Comparison of ENCODE assay signal across 11 cellular contexts in genomic region chr7:151313857-151314256, GRCh38. TPM values are rescaled to one million over a fixed set of nuclear protein-coding genes. Genes with fewer than 3 reads are reported as not detected.
A peak's percentile ranks its signal among the peaks of the same experiment; 100 is the strongest.
DNase-seq lines count a peak whose midpoint lies in the region; ATAC-seq and TF ChIP-seq lines count a peak whose summit lies in the region.
"Had no signal": no experiment of that assay in that cellular context is flagged by ENCODE, and none has a peak within 500 bp of the region (broad histone marks: within the 10 kb centered on the region; RNA-seq: fewer than 3 reads in every experiment).

No MANE protein-coding gene starts in this region.

- H3K27ac ChIP-seq in right atrium auricular region = no peak overlapping the region
- H3K27ac ChIP-seq: HL-60 had no signal

- peak overlapping the region; percentile 44 for H3K9ac ChIP-seq in adipocyte (ENCODE audit: low read length)

- H3K4me1 ChIP-seq in adipocyte (ENCODE audit: control insufficient read depth, insufficient read depth, low read length) (peaks cover 19% of the 10 kb centered on the region), right atrium auricular region (peaks cover 0 to 8% of the 10 kb centered on the region in 2 donors)

- H3K4me1 Mint-ChIP-seq in stimulated activated naive CD8-positive, alpha-beta T cell treated with anti-CD3 and anti-CD28 coated beads, Interleukin-15, amount 100 ng/mL, for 72 hours = peaks cover 8% of the 10 kb centered on the region
- no peaks in the 10 kb centered on the region for H3K4me1 Mint-ChIP-seq in stimulated activated memory B cell treated with anti-CD40 and anti-IgM and Interleukin-4, amounts not matched to agents 10 μg/mL and 1 μg/mL and 100 μg/mL, for 72 hours
- H3K4me1 Mint-ChIP-seq: neural crest cell had no signal

- peak; percentile 11 to 27 for DNase-seq in activated CD4-positive, alpha-beta T cell treated with anti-CD3 and anti-CD28 coated beads, Interleukin-2, amount 50 U/mL, for 48 hours
- DNase-seq in activated CD4-positive, alpha-beta T cell treated with anti-CD3 and anti-CD28 coated beads for 4 hours = no peak
- DNase-seq in adipocyte (ENCODE audit: low read depth) = peak; percentile 8
- DNase-seq in right atrium auricular region (ENCODE audit: low spot score) = peak; percentile 78
- DNase-seq in stimulated activated naive CD8-positive, alpha-beta T cell treated with anti-CD3 and anti-CD28 coated beads, Interleukin-15, amount 100 ng/mL, for 72 hours = no peak
- no peak for DNase-seq in CD1c-positive myeloid dendritic cell (ENCODE audit: extremely low spot score)
- no peak for DNase-seq in NCI-H82 (lab: John Stamatoyannopoulos, UW)
- DNase-seq: activated naive CD8-positive, alpha-beta T cell treated with anti-CD3 and anti-CD28 coated beads, Interleukin-2, amount 10 ng/mL, durations not matched to agents 7 days and 5 days had no signal

- H3K9me3 ChIP-seq in adipocyte (ENCODE audit: control insufficient read depth, low read length) = peaks cover 9% of the 10 kb centered on the region
- peaks cover 0 to 9% of the 10 kb centered on the region in 2 donors for H3K9me3 ChIP-seq in right atrium auricular region

- no peak for TF ChIP-seq CTCF in right atrium auricular region (IDR thresholded peaks at IDR 0.05)

- no peaks in the 10 kb centered on the region for H3K36me3 ChIP-seq in adipocyte (ENCODE audit: control insufficient read depth, insufficient read depth, low read length, severe bottlenecking)
- no peaks in the 10 kb centered on the region for H3K36me3 ChIP-seq in right atrium auricular region

- peaks cover 5% of the 10 kb centered on the region in 2 donors for H3K9me3 Mint-ChIP-seq in stimulated activated naive CD8-positive, alpha-beta T cell treated with anti-CD3 and anti-CD28 coated beads, Interleukin-15, amount 100 ng/mL, for 72 hours
- H3K9me3 Mint-ChIP-seq in stimulated activated memory B cell treated with anti-CD40 and anti-IgM and Interleukin-4, amounts not matched to agents 10 μg/mL and 1 μg/mL and 100 μg/mL, for 72 hours = peaks cover 4% of the 10 kb centered on the region

- no peak overlapping the region for H3K27ac Mint-ChIP-seq in stimulated activated naive CD8-positive, alpha-beta T cell treated with anti-CD3 and anti-CD28 coated beads, Interleukin-15, amount 100 ng/mL, for 72 hours
- H3K27ac Mint-ChIP-seq in stimulated activated memory B cell treated with anti-CD40 and anti-IgM and Interleukin-4, amounts not matched to agents 10 μg/mL and 1 μg/mL and 100 μg/mL, for 72 hours = no peak overlapping the region

- no peak overlapping the region for H3K4me3 Mint-ChIP-seq in stimulated activated naive CD8-positive, alpha-beta T cell treated with anti-CD3 and anti-CD28 coated beads, Interleukin-15, amount 100 ng/mL, for 72 hours
- no peak overlapping the region for H3K4me3 Mint-ChIP-seq in stimulated activated memory B cell treated with anti-CD40 and anti-IgM and Interleukin-4, amounts not matched to agents 10 μg/mL and 1 μg/mL and 100 μg/mL, for 72 hours
- H3K4me3 Mint-ChIP-seq: neural crest cell had no signal

- ATAC-seq in stimulated activated naive CD8-positive, alpha-beta T cell treated with anti-CD3 and anti-CD28 coated beads, Interleukin-15, amount 100 ng/mL, for 72 hours = peak; percentile 31
- no peak for ATAC-seq in stimulated activated memory B cell treated with anti-CD40 and anti-IgM and Interleukin-4, amounts not matched to agents 10 μg/mL and 1 μg/mL and 100 μg/mL, for 72 hours

- H3K4me3 ChIP-seq in adipocyte (ENCODE audit: low read length) (peak overlapping the region; percentile 48), right atrium auricular region (no peak overlapping the region)

- H3K36me3 Mint-ChIP-seq in stimulated activated memory B cell treated with anti-CD40 and anti-IgM and Interleukin-4, amounts not matched to agents 10 μg/mL and 1 μg/mL and 100 μg/mL, for 72 hours = peaks cover 4% of the 10 kb centered on the region

- no peaks in the 10 kb centered on the region for H3K27me3 ChIP-seq in adipocyte (replicated peaks; ENCODE audit: control insufficient read depth, insufficient read depth, low read length)
- H3K27me3 ChIP-seq in right atrium auricular region = no peaks in the 10 kb centered on the region

- H3K27me3 Mint-ChIP-seq in stimulated activated naive CD8-positive, alpha-beta T cell treated with anti-CD3 and anti-CD28 coated beads, Interleukin-15, amount 100 ng/mL, for 72 hours = no peaks in the 10 kb centered on the region
- no peaks in the 10 kb centered on the region for H3K27me3 Mint-ChIP-seq in stimulated activated memory B cell treated with anti-CD40 and anti-IgM and Interleukin-4, amounts not matched to agents 10 μg/mL and 1 μg/mL and 100 μg/mL, for 72 hours

RNA-seq across cellular contexts. Expression of gene NUB1, which starts 27.8 kb away (rescaled TPM):
- 10 to 100 TPM; 33.5 to 39.6 TPM for total RNA-seq in right atrium auricular region

Comparison
In these comparisons a context has a peak if more than half of its experiments do, and no peak if none do; other contexts are left out.
1. DNase-seq: peak in activated CD4-positive, alpha-beta T cell treated with anti-CD3 and anti-CD28 coated beads, Interleukin-2, amount 50 U/mL, for 48 hours (2 of 2), adipocyte (single experiment) and right atrium auricular region (single experiment); none in activated CD4-positive, alpha-beta T cell treated with anti-CD3 and anti-CD28 coated beads for 4 hours (0 of 2), stimulated activated naive CD8-positive, alpha-beta T cell treated with anti-CD3 and anti-CD28 coated beads, Interleukin-15, amount 100 ng/mL, for 72 hours (0 of 2), CD1c-positive myeloid dendritic cell (single experiment) and NCI-H82 (single experiment).